9 cellular contexts compared by ENCODE assay signal in the genomic region with DNA sequence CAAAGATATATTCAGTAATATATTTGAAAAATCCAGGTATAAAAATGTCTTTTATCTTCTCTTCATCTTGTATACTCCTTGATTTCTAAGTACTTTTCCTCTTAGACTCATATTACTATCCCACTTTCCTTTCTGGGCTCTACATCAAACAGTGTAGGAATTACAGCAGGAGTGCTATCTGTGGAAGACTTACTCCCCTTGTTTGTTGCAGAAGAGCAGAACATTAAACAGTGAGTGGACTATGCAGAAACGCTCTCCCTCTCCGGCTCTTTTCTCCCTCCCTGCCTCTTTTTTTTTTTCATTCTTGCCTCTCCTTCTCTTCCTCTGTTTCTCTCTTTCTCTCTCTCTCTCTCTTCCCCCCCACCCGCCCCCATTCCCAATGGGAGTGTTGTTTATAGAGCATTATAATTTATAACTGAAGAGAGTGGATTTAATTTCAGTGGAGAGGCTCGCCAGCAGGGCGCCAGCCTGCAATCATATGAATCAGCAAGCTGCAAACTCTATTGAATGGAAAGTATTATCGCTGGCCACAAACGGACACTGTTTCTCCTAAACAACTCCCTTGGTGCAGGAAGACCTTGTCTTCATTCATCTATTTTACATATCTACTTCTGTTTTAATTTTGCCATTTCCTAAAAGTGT.
A peak's percentile ranks its signal among the peaks of the same experiment; 100 is the strongest.
DNase-seq lines count a peak whose midpoint lies in the region; ATAC-seq, FAIRE-seq and TF ChIP-seq lines count a peak whose summit lies in the region.
"Had no signal": no experiment of that assay in that cellular context is flagged by ENCODE, and none has a peak within 500 bp of the region (broad histone marks: within the 10 kb centered on the region; RNA-seq: fewer than 3 reads in every experiment).

No MANE protein-coding gene starts in this region.

- POLR2A ChIA-PET in CD4-positive, alpha-beta memory T cell (lab: Charles Lee; ENCODE audit: partially characterized antibody) = no interaction called here

- no peak for ATAC-seq in HG03095 (IDR thresholded peaks at IDR 0.05; ENCODE audit: unreplicated experiment)
- ATAC-seq in HG03342 (IDR thresholded peaks at IDR 0.05; ENCODE audit: unreplicated experiment) = no peak

- H3K9me3 Mint-ChIP-seq in CD4-positive, alpha-beta memory T cell = peaks cover 0 to 3% (median 0%) of the 10 kb centered on the region in 8 donors

- H3K27ac Mint-ChIP-seq in CD4-positive, alpha-beta memory T cell = peak overlapping the region in 1 of 7 donors; percentile 23

- peaks cover 7 to 16% (median 9%) of the 10 kb centered on the region in 4 donors for H3K4me1 Mint-ChIP-seq in CD4-positive, alpha-beta memory T cell

- H3K36me3 Mint-ChIP-seq in CD4-positive, alpha-beta memory T cell = no peaks in the 10 kb centered on the region

- peak overlapping the region; percentile 37 to 56 for H3K4me3 ChIP-seq in kidney (ENCODE audit: low read length in 2 of 2)
- H3K4me3 ChIP-seq in CD4-positive, alpha-beta memory T cell (ENCODE audit: low read length in 2 of 2) = no peak overlapping the region

- H3K36me3 ChIP-seq in kidney (ENCODE audit: control insufficient read depth in 1 of 2, insufficient read depth in 2 of 2, low read length in 2 of 2) = no peaks in the 10 kb centered on the region
- H3K36me3 ChIP-seq in CD4-positive, alpha-beta memory T cell (ENCODE audit: insufficient read depth, low read length) = no peaks in the 10 kb centered on the region

- no peak for FAIRE-seq in kidney (lab: Jason Lieb, UNC)

- no peak; the same call in 1 of the 2 replicates for TF ChIP-seq CTCF in VCaP (conservative IDR thresholded peaks at IDR 0.05)
- TF ChIP-seq CTCF in kidney (IDR thresholded peaks at IDR 0.05; ENCODE audit: borderline replicate concordance, extremely low read depth, insufficient read depth) = no peak

- H3K27ac ChIP-seq in VCaP (peak overlapping the region; percentile 43), kidney (ENCODE audit: low read depth in 2 of 2, low read length in 2 of 2) (peak overlapping the region; percentile 26 to 41)
- H3K27ac ChIP-seq in CD4-positive, alpha-beta memory T cell (ENCODE audit: low read depth, low read length) = no peak overlapping the region

- DNase-seq in AG08396 (ENCODE audit: low spot score) = peak; percentile 59
- peak; percentile 29 for DNase-seq in NCI-H1048 (lab: John Stamatoyannopoulos, UW)
- no peak for DNase-seq in kidney
- no peak for DNase-seq in CD4-positive, alpha-beta memory T cell
- no peak for DNase-seq in islet precursor cell
- DNase-seq: activated CD4-positive, CD25-positive, alpha-beta regulatory T cell treated with anti-CD3 and anti-CD28 coated beads, Interleukin-2, amount 50 U/mL, for 72 hours had no signal

- H3K9me3 ChIP-seq in kidney (ENCODE audit: control insufficient read depth in 1 of 2, low read length in 2 of 2) = no peaks in the 10 kb centered on the region
- no peaks in the 10 kb centered on the region for H3K9me3 ChIP-seq in CD4-positive, alpha-beta memory T cell (ENCODE audit: control insufficient read depth in 1 of 2, low read length in 2 of 2)

- H3K27me3 ChIP-seq in CD4-positive, alpha-beta memory T cell (ENCODE audit: insufficient read depth, low read length) = no peaks in the 10 kb centered on the region

- H3K4me1 ChIP-seq in kidney (ENCODE audit: control insufficient read depth in 1 of 2, insufficient read depth in 1 of 2, low read depth in 1 of 2, low read length in 2 of 2) = peaks cover 2 to 19% of the 10 kb centered on the region in 2 donors
- H3K4me1 ChIP-seq in CD4-positive, alpha-beta memory T cell (ENCODE audit: insufficient read depth, low read length) = peaks cover 12% of the 10 kb centered on the region

- H3K27me3 Mint-ChIP-seq in CD4-positive, alpha-beta memory T cell = no peaks in the 10 kb centered on the region

- H3K4me3 Mint-ChIP-seq in CD4-positive, alpha-beta memory T cell = no peak overlapping the region

- intact Hi-C loops in kidney (cut with DNase I) = no loop called here
- intact Hi-C loops in CD4-positive, alpha-beta memory T cell (cut with micrococcal nuclease) = no loop called here

- H3K9ac ChIP-seq in kidney (ENCODE audit: low read length in 2 of 2) = no peak overlapping the region

- CTCF ChIA-PET in CD4-positive, alpha-beta memory T cell (lab: Charles Lee; ENCODE audit: partially characterized antibody) = no interaction called here

Comparison
In these comparisons a context has a peak if more than half of its experiments do, and no peak if none do; other contexts are left out.
1. DNase-seq: peak in AG08396 (single experiment) and NCI-H1048 (single experiment); none in kidney (single experiment), CD4-positive, alpha-beta memory T cell (0 of 5) and islet precursor cell (single experiment).
2. H3K4me3 ChIP-seq: peak in kidney (2 of 2); none in CD4-positive, alpha-beta memory T cell (0 of 2).